Comparison of ENCODE assay signal across 8 cellular contexts in genomic region chr20:33719277-33719988, GRCh38. TPM values are rescaled to one million over a fixed set of nuclear protein-coding genes. Genes with fewer than 3 reads are reported as not detected.
A peak's percentile ranks its signal among the peaks of the same experiment; 100 is the strongest.
DNase-seq lines count a peak whose midpoint lies in the region; ATAC-seq, FAIRE-seq and TF ChIP-seq lines count a peak whose summit lies in the region.

No MANE protein-coding gene starts in this region.

- TF ChIP-seq CTCF in fibroblast of lung (conservative IDR thresholded peaks at IDR 0.05 in 1 of 2, IDR thresholded peaks at IDR 0.05 in 1 of 2; ENCODE audit: low read depth in 1 of 2, low read length in 2 of 2) (no peak), gastrocnemius medialis (IDR thresholded peaks at IDR 0.05 in 4 of 5, conservative IDR thresholded peaks at IDR 0.05 in 1 of 5) (no peak)

- H3K27me3 ChIP-seq in SJSA1 (replicated peaks) (no peaks in the 10 kb centered on the region), fibroblast of lung (ENCODE audit: control insufficient read depth, insufficient read depth, low read length) (no peaks in the 10 kb centered on the region), gastrocnemius medialis (no peaks in the 10 kb centered on the region)

- intact Hi-C loops in gastrocnemius medialis (cut with DNase I; ENCODE audit: low total_unique reads), result no loop called here

- ATAC-seq in gastrocnemius medialis, result no peak
- ATAC-seq in HG02678 (IDR thresholded peaks at IDR 0.05; ENCODE audit: unreplicated experiment), result no peak

- no peaks in the 10 kb centered on the region for H3K9me3 ChIP-seq in SJSA1 (replicated peaks)
- H3K9me3 ChIP-seq in fibroblast of lung (ENCODE audit: control insufficient read depth, insufficient read depth, low read depth, low read length), result no peaks in the 10 kb centered on the region
- no peaks in the 10 kb centered on the region for H3K9me3 ChIP-seq in gastrocnemius medialis

- peak overlapping the region; percentile 89 for H3K4me2 ChIP-seq in fibroblast of lung (ENCODE audit: extremely low read depth, insufficient read depth, low read length)

- peak overlapping the region; percentile 92 for H2AFZ ChIP-seq in fibroblast of lung (ENCODE audit: low read length)

- H3K4me1 ChIP-seq in SJSA1 (replicated peaks) (peaks cover 14% of the 10 kb centered on the region), fibroblast of lung (ENCODE audit: control insufficient read depth, extremely low read depth, insufficient read depth, low read length) (peaks cover 6% of the 10 kb centered on the region), gastrocnemius medialis (peaks cover 9 to 11% of the 10 kb centered on the region in 2 donors)

- H3K4me3 ChIP-seq in SJSA1 (peak overlapping the region; percentile 66), fibroblast of lung (replicated peaks in 1 of 4; ENCODE audit: control extremely low read depth in 1 of 4, insufficient read depth in 1 of 4, low read depth in 3 of 4, low read length in 4 of 4) (peak overlapping the region; percentile 71 to 80 (median 78)), gastrocnemius medialis (peak overlapping the region; percentile 74 to 98 (median 87))

- no peaks in the 10 kb centered on the region; the same call in 1 of the 2 replicates for H3K36me3 ChIP-seq in SJSA1
- H3K36me3 ChIP-seq in fibroblast of lung (ENCODE audit: control insufficient read depth, insufficient read depth, low read length), result no peaks in the 10 kb centered on the region
- H3K36me3 ChIP-seq in gastrocnemius medialis, result peaks cover 0 to 1% of the 10 kb centered on the region in 2 donors

- H4K20me1 ChIP-seq in fibroblast of lung (ENCODE audit: control insufficient read depth, extremely low read depth, insufficient read depth, low read length), result no peaks in the 10 kb centered on the region

- TF ChIP-seq POLR2A in GM12891 (IDR thresholded peaks at IDR 0.05; ENCODE audit: low read depth, low read length) (no peak; the same call in 1 of the 2 replicates), gastrocnemius medialis (IDR thresholded peaks at IDR 0.05) (no peak), GM12892 (IDR thresholded peaks at IDR 0.05; ENCODE audit: low read depth, low read length) (no peak)

- H3K27ac ChIP-seq in SJSA1 (0 out of 2 replicates have a peak overlapping the region, but pooled peaks have one; percentile 9), fibroblast of lung (ENCODE audit: insufficient read depth, low read length) (peak overlapping the region; percentile 70), gastrocnemius medialis (peak overlapping the region; percentile 75 to 85 (median 83))

- peak overlapping the region; percentile 58 for H3K9ac ChIP-seq in fibroblast of lung (ENCODE audit: insufficient read depth, low read length)

- DNase-seq in GM12891 (ENCODE audit: insufficient read length, low spot score) (no peak), SJSA1 (ENCODE audit: low read depth in 1 of 2, low spot score in 2 of 2) (no peak), fibroblast of lung (ENCODE audit: low read depth in 2 of 2) (no peak), gastrocnemius medialis (no peak), GM12892 (ENCODE audit: insufficient read length) (no peak), KG1 (lab: John Stamatoyannopoulos, UW) (no peak)
- DNase-seq in stimulated activated CD4-positive, alpha-beta T cell treated with anti-CD3 and anti-CD28 coated beads, Interleukin-4, amount 100 ng/mL, for 4 hours, result no peak

- in situ Hi-C loops in gastrocnemius medialis (cut with MboI; ENCODE audit: low sequenced_read_pairs in 4 of 4), result no loop called here

- H3K79me2 ChIP-seq in fibroblast of lung (ENCODE audit: control insufficient read depth, insufficient read depth, low read length), result peaks cover 1% of the 10 kb centered on the region

- no peak for FAIRE-seq in GM12891 (lab: Jason Lieb, UNC)
- no peak for FAIRE-seq in GM12892 (lab: Jason Lieb, UNC)

TF ChIP-seq in GM12891, 5 proteins besides CTCF, POLR2A, EP300 and RAD21:
- TF ChIP-seq POLR2AphosphoS5 (IDR thresholded peaks at IDR 0.05; ENCODE audit: low read depth, low read length) (no peak; the same call in 1 of the 2 replicates), TAF1 (IDR thresholded peaks at IDR 0.05; ENCODE audit: low read depth, low read length) (no peak), SPI1 (IDR thresholded peaks at IDR 0.05; ENCODE audit: low read depth, low read length) (0 out of 2 replicates have a peak, but pooled peaks have one; percentile 17)

RNA-seq across cellular contexts. Expression of gene PXMP4, which starts 0.7 kb away (rescaled TPM):
- 6.0 TPM for polyA plus RNA-seq in GM12891 (2012; ENCODE audit: low read depth, missing spikeins)
- 6.7 and 9.3 TPM in 2 replicates for total RNA-seq in SJSA1 (2014; rRNA removed; shearing (Covaris generic))
- total RNA-seq in fibroblast of lung (4.6 and 6.3 TPM in 2 replicates), gastrocnemius medialis (1 to 10 TPM; 3.2 to 7.3 (median 5.3) TPM)
- polyA plus RNA-seq in fibroblast of lung, result 4.1 and 5.2 TPM in 2 replicates
- polyA plus RNA-seq in fibroblast of lung (2012), result 6.6 and 11.0 TPM in 2 replicates
- 22.2 and 24.9 TPM in 2 replicates for polyA minus RNA-seq in fibroblast of lung (ENCODE audit: low replicate concordance)
- 3.2 TPM for polyA plus RNA-seq in GM12892 (2012; ENCODE audit: missing spikeins)

RNA-seq across cellular contexts. Expression of gene ZNF341, which starts 12.4 kb away (rescaled TPM):
- polyA plus RNA-seq in GM12891 (2012; ENCODE audit: low read depth, missing spikeins), result 2.3 TPM
- 2.1 and 5.5 TPM in 2 replicates for total RNA-seq in SJSA1 (2014; rRNA removed; shearing (Covaris generic))
- total RNA-seq in fibroblast of lung, result 0.77 and 0.99 TPM in 2 replicates
- 1.1 and 1.6 TPM in 2 replicates for polyA plus RNA-seq in fibroblast of lung
- 1.2 and 1.8 TPM in 2 replicates for polyA plus RNA-seq in fibroblast of lung (2012)
- 1.3 and 7.5 TPM in 2 replicates for polyA minus RNA-seq in fibroblast of lung (ENCODE audit: low replicate concordance)
- 1 to 10 TPM; 1.8 to 4.6 (median 2.6) TPM for total RNA-seq in gastrocnemius medialis
- polyA plus RNA-seq in GM12892 (2012; ENCODE audit: missing spikeins), result 1.5 TPM

RNA-seq across cellular contexts. Expression of gene E2F1, which starts 33.2 kb away (rescaled TPM):
- polyA plus RNA-seq in GM12891 (2012; ENCODE audit: low read depth, missing spikeins), result 20.6 TPM
- total RNA-seq in SJSA1 (2014; rRNA removed; shearing (Covaris generic)), result 62.1 and 63.9 TPM in 2 replicates
- total RNA-seq in fibroblast of lung (0.51 and 2.1 TPM in 2 replicates), gastrocnemius medialis (1 to 10 TPM in 2 of 4 donors, under 1 TPM in 1, not detected in 1; 1.00 to 2.0 (median 1.4) TPM)
- 3.5 and 9.6 TPM in 2 replicates for polyA plus RNA-seq in fibroblast of lung
- 5.0 and 16.9 TPM in 2 replicates for polyA plus RNA-seq in fibroblast of lung (2012)
- 11.5 and 29.2 TPM in 2 replicates for polyA minus RNA-seq in fibroblast of lung (ENCODE audit: low replicate concordance)
- polyA plus RNA-seq in GM12892 (2012; ENCODE audit: missing spikeins), result 25.9 TPM

RNA-seq across cellular contexts. Expression of gene NECAB3, which starts 45.2 kb away (rescaled TPM):
- polyA plus RNA-seq in GM12891 (2012; ENCODE audit: low read depth, missing spikeins), result 6.2 TPM
- total RNA-seq in SJSA1 (2014; rRNA removed; shearing (Covaris generic)), result 52.1 and 81.1 TPM in 2 replicates
- total RNA-seq in fibroblast of lung (20.5 and 21.6 TPM in 2 replicates), gastrocnemius medialis (100 to 1,000 TPM in 2 of 4 donors, 10 to 100 TPM in 2; 72.3 to 127 (median 107) TPM)
- polyA plus RNA-seq in fibroblast of lung, result 5.1 and 7.1 TPM in 2 replicates
- 6.7 and 11.1 TPM in 2 replicates for polyA plus RNA-seq in fibroblast of lung (2012)
- polyA minus RNA-seq in fibroblast of lung (ENCODE audit: low replicate concordance), result 7.1 and 25.0 TPM in 2 replicates
- 4.1 TPM for polyA plus RNA-seq in GM12892 (2012; ENCODE audit: missing spikeins)

RNA-seq across cellular contexts. Expression of gene ACTL10, which starts 52.7 kb away (rescaled TPM):
- polyA plus RNA-seq in GM12891 (2012; ENCODE audit: low read depth, missing spikeins), result 0.46 TPM
- not detected in 2 replicates for total RNA-seq in SJSA1 (2014; rRNA removed; shearing (Covaris generic))
- total RNA-seq in fibroblast of lung (1.8 and 2.0 TPM in 2 replicates), gastrocnemius medialis (under 1 TPM in 2 of 4 donors, not detected in 2; 0.22 to 0.39 TPM)
- 0.26 and 0.32 TPM in 2 replicates for polyA plus RNA-seq in fibroblast of lung
- 0.97 and 1.2 TPM in 2 replicates for polyA plus RNA-seq in fibroblast of lung (2012)
- polyA minus RNA-seq in fibroblast of lung (ENCODE audit: low replicate concordance), result 0.15 and 0.39 TPM in 2 replicates
- not detected for polyA plus RNA-seq in GM12892 (2012; ENCODE audit: missing spikeins)

Comparison
In these comparisons a context has a peak if more than half of its experiments do, and no peak if none do; other contexts are left out.
1. H3K27ac ChIP-seq: peak in every context shown above with its lines; median percentile 83 in gastrocnemius medialis; 70 in fibroblast of lung; 9 in SJSA1.
2. RNA of gene E2F1, which starts 33.2 kb away (total RNA-seq): 62.1 to 63.9 TPM in SJSA1; 0.51 to 2.1 TPM in fibroblast of lung and 1.00 to 2.0 TPM in gastrocnemius medialis; every median in the first group is over 10 times any median in the second.
3. Peak in every context shown above with its lines, with median percentiles within 50 percentile points of each other: H3K4me3 ChIP-seq.